ENCODE assay signal across 14 cellular contexts in the genomic region with DNA sequence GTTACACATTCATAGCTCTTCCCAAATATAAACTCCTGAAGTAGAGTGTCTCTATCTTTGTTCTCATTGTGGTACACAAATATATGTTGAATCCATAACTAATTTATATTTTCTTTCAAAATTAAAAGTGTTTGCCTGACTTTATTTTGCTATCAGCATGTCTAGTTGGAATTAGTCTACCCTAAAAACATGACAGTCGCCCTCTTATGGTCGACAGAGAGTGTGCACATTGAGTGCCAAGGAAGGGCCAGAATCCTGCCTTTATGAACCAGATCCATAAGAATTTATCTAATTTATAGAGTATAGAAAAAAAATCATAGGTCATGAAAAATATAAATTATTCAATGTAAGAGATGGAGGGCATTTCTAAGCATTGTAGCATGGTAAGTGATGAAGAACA. TPM values are rescaled to one million over a fixed set of nuclear protein-coding genes. Genes with fewer than 3 reads are reported as not detected.
DNase-seq lines count a peak whose midpoint lies in the region; ATAC-seq and TF ChIP-seq lines count a peak whose summit lies in the region.
"Had no signal": no experiment of that assay in that cellular context is flagged by ENCODE, and none has a peak within 500 bp of the region (broad histone marks: within the 10 kb centered on the region; RNA-seq: fewer than 3 reads in every experiment).

No MANE protein-coding gene starts in this region.

- H3K36me3 ChIP-seq in BJ (ENCODE audit: control insufficient read depth, insufficient read depth, low read length) (no peaks in the 10 kb centered on the region), MM.1S (replicated peaks; ENCODE audit: insufficient read depth, low read length) (no peaks in the 10 kb centered on the region)

- H3K9me3 ChIP-seq in MM.1S (replicated peaks; ENCODE audit: insufficient read depth, low read length) = no peaks in the 10 kb centered on the region

- H3K4me3 Mint-ChIP-seq in activated naive CD8-positive, alpha-beta T cell treated with anti-CD3 and anti-CD28 coated beads for 36 hours = no peak overlapping the region
- H3K4me3 Mint-ChIP-seq in CD14-positive monocyte = no peak overlapping the region
- H3K4me3 Mint-ChIP-seq: CD8-positive, alpha-beta memory T cell had no signal

- no peaks in the 10 kb centered on the region for H3K9me2 ChIP-seq in MM.1S (replicated peaks; ENCODE audit: insufficient read depth, low read length)

- H3F3A ChIP-seq in MM.1S (ENCODE audit: insufficient read depth, low read length) = no peaks in the 10 kb centered on the region

- no peak overlapping the region for H3K4me3 ChIP-seq in BJ (ENCODE audit: low read depth, low read length)
- no peak overlapping the region for H3K4me3 ChIP-seq in MM.1S (ENCODE audit: low read length)

- H3K27ac ChIP-seq in MM.1S (ENCODE audit: low read length) (no peak overlapping the region), foreskin keratinocyte (no peak overlapping the region)

- H3K27ac Mint-ChIP-seq in activated naive CD8-positive, alpha-beta T cell treated with anti-CD3 and anti-CD28 coated beads for 36 hours = no peak overlapping the region
- H3K27ac Mint-ChIP-seq in CD14-positive monocyte = no peak overlapping the region
- H3K27ac Mint-ChIP-seq: CD8-positive, alpha-beta memory T cell had no signal

- CTCF ChIA-PET in BJ (lab: Yijun Ruan, JAX) = no interaction called here

- no peak overlapping the region for H3K9ac ChIP-seq in MM.1S (ENCODE audit: low read length)

- intact Hi-C loops in CD14-positive monocyte (cut with micrococcal nuclease) = no loop called here

- H3K36me3 Mint-ChIP-seq in activated naive CD8-positive, alpha-beta T cell treated with anti-CD3 and anti-CD28 coated beads for 36 hours = no peaks in the 10 kb centered on the region
- no peaks in the 10 kb centered on the region for H3K36me3 Mint-ChIP-seq in CD14-positive monocyte
- H3K36me3 Mint-ChIP-seq: CD8-positive, alpha-beta memory T cell had no signal

- no peaks in the 10 kb centered on the region for H3K4me1 Mint-ChIP-seq in activated naive CD8-positive, alpha-beta T cell treated with anti-CD3 and anti-CD28 coated beads for 36 hours
- H3K4me1 Mint-ChIP-seq in CD14-positive monocyte = no peaks in the 10 kb centered on the region
- H3K4me1 Mint-ChIP-seq: CD8-positive, alpha-beta memory T cell had no signal

- H3K79me2 ChIP-seq in MM.1S (ENCODE audit: low read length) = no peaks in the 10 kb centered on the region

- H3K4me2 ChIP-seq in MM.1S (ENCODE audit: low read depth, low read length) = no peak overlapping the region

- POLR2A ChIA-PET in BJ (lab: Charles Lee) = no interaction called here

- H3K27me3 Mint-ChIP-seq in activated naive CD8-positive, alpha-beta T cell treated with anti-CD3 and anti-CD28 coated beads for 36 hours = no peaks in the 10 kb centered on the region
- no peaks in the 10 kb centered on the region for H3K27me3 Mint-ChIP-seq in CD14-positive monocyte (ENCODE audit: low read depth in 3 of 3)
- H3K27me3 Mint-ChIP-seq: CD8-positive, alpha-beta memory T cell had no signal

- ATAC-seq in GM18907 (IDR thresholded peaks at IDR 0.05; ENCODE audit: unreplicated experiment) = peak; percentile 48
- peak; percentile 45 for ATAC-seq in foreskin keratinocyte
- no peak for ATAC-seq in GM19328 (IDR thresholded peaks at IDR 0.05; ENCODE audit: unreplicated experiment)
- ATAC-seq: left lobe of liver had no signal

- H3K27me3 ChIP-seq in BJ (ENCODE audit: control insufficient read depth, insufficient read depth, low read length) = no peaks in the 10 kb centered on the region
- H3K27me3 ChIP-seq in MM.1S (replicated peaks; ENCODE audit: insufficient read depth, low read length) = no peaks in the 10 kb centered on the region
- no peaks in the 10 kb centered on the region for H3K27me3 ChIP-seq in foreskin keratinocyte

- DNase-seq in BJ (ENCODE audit: low read depth) = no peak
- peak; percentile 11 for DNase-seq in MM.1S
- DNase-seq in foreskin keratinocyte = peak in 1 of 2 donors; percentile 3
- no peak for DNase-seq in OCI-M2 (lab: John Stamatoyannopoulos, UW; ENCODE audit: unreplicated experiment)
- no peak for DNase-seq in activated naive CD8-positive, alpha-beta T cell treated with anti-CD3 and anti-CD28 coated beads for 36 hours
- no peak for DNase-seq in CD14-positive monocyte (ENCODE audit: low spot score)
- DNase-seq: aorta; CD8-positive, alpha-beta memory T cell had no signal

- peak; percentile 21 for TF ChIP-seq CTCF in BJ (IDR thresholded peaks at IDR 0.05; ENCODE audit: insufficient read depth, low read depth, low read length)
- TF ChIP-seq CTCF in MM.1S (IDR thresholded peaks at IDR 0.05; ENCODE audit: low read length) = peak; percentile 36
- peak; percentile 58 for TF ChIP-seq CTCF in foreskin keratinocyte (conservative IDR thresholded peaks at IDR 0.05)
- no peak for TF ChIP-seq CTCF in CD14-positive monocyte (IDR thresholded peaks at IDR 0.05)

- H4K20me1 ChIP-seq in MM.1S (ENCODE audit: insufficient read depth, low read length) = no peaks in the 10 kb centered on the region

- peaks cover 4% of the 10 kb centered on the region for H3K9me3 Mint-ChIP-seq in activated naive CD8-positive, alpha-beta T cell treated with anti-CD3 and anti-CD28 coated beads for 36 hours
- peaks cover 0 to 1% (median 0%) of the 10 kb centered on the region in 7 donors for H3K9me3 Mint-ChIP-seq in CD14-positive monocyte

- H2AFZ ChIP-seq in MM.1S (ENCODE audit: low read length) = no peak overlapping the region

- no peaks in the 10 kb centered on the region for H3K4me1 ChIP-seq in MM.1S (ENCODE audit: low read length)
- no peaks in the 10 kb centered on the region for H3K4me1 ChIP-seq in foreskin keratinocyte

RNA-seq across cellular contexts. Expression of gene DEFB112, which starts 12.3 kb away (rescaled TPM):
- polyA plus RNA-seq in BJ (2011; rRNA removed) = not detected in 2 replicates
- not detected in 2 replicates for polyA minus RNA-seq in BJ (2011; rRNA and poly(A)+ RNA removed)
- not detected in 2 replicates for total RNA-seq in foreskin keratinocyte
- not detected in 2 replicates for polyA plus RNA-seq in foreskin keratinocyte
- total RNA-seq in activated naive CD8-positive, alpha-beta T cell treated with anti-CD3 and anti-CD28 coated beads for 36 hours = not detected
- not detected for polyA plus RNA-seq in CD14-positive monocyte
- total RNA-seq: activated CD8-positive, alpha-beta memory T cell treated with anti-CD3 and anti-CD28 coated beads for 36 hours; aorta; CD8-positive, alpha-beta memory T cell; left lobe of liver; skeletal muscle tissue had no signal
- polyA plus RNA-seq: aorta; CD8-positive, alpha-beta memory T cell; esophagus had no signal

RNA-seq across cellular contexts. Expression of gene DEFB110, which starts 40.3 kb away (rescaled TPM):
- polyA plus RNA-seq in BJ (2011; rRNA removed) (not detected in 2 replicates), foreskin keratinocyte (not detected in 2 replicates), CD14-positive monocyte (not detected)
- polyA minus RNA-seq in BJ (2011; rRNA and poly(A)+ RNA removed) = not detected in 2 replicates
- not detected in 2 replicates for total RNA-seq in foreskin keratinocyte
- not detected for total RNA-seq in activated naive CD8-positive, alpha-beta T cell treated with anti-CD3 and anti-CD28 coated beads for 36 hours
- total RNA-seq: activated CD8-positive, alpha-beta memory T cell treated with anti-CD3 and anti-CD28 coated beads for 36 hours; aorta; CD8-positive, alpha-beta memory T cell; left lobe of liver; skeletal muscle tissue had no signal
- polyA plus RNA-seq: aorta; CD8-positive, alpha-beta memory T cell; esophagus had no signal
